ENCODE assay signal across 1 cellular context in the genomic region with DNA sequence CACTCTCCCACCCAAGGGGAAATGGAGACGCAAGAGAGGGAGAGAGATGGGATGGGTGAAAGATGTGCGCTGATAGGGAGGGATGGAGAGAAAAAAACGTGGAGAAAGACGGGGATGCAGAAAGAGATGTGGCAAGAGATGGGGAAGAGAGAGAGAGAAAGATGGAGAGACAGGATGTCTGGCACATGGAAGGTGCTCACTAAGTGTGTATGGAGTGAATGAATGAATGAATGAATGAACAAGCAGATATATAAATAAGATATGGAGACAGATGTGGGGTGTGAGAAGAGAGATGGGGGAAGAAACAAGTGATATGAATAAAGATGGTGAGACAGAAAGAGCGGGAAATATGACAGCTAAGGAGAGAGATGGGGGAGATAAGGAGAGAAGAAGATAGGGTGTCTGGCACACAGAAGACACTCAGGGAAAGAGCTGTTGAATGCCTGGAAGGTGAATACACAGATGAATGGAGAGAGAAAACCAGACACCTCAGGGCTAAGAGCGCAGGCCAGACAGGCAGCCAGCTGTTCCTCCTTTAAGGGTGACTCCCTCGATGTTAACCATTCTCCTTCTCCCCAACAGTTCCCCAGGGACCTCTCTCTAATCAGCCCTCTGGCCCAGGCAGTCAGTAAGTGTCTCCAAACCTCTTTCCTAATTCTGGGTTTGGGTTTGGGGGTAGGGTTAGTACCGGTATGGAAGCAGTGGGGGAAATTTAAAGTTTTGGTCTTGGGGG.
TF ChIP-seq lines count a peak whose summit lies in the region.

No MANE protein-coding gene starts in this region.

TF ChIP-seq in liver, 16 proteins besides CTCF, POLR2A, EP300 and RAD21:
- TF ChIP-seq EGR1 (IDR thresholded peaks at IDR 0.05; ENCODE audit: low read depth in 2 of 2) (no peak), FOXA1 (IDR thresholded peaks at IDR 0.05) (no peak), SP1 (IDR thresholded peaks at IDR 0.05) (no peak), RXRA (IDR thresholded peaks at IDR 0.05) (no peak), GABPA (IDR thresholded peaks at IDR 0.05 in 1 of 2, conservative IDR thresholded peaks at IDR 0.05 in 1 of 2) (no peak), FOXA2 (IDR thresholded peaks at IDR 0.05) (no peak), TAF1 (conservative IDR thresholded peaks at IDR 0.05) (no peak), HNF4G (IDR thresholded peaks at IDR 0.05) (no peak), YY1 (IDR thresholded peaks at IDR 0.05) (no peak), HNF4A (conservative IDR thresholded peaks at IDR 0.05) (no peak), JUND (IDR thresholded peaks at IDR 0.05) (no peak)
- TF ChIP-seq, protein P1, sequence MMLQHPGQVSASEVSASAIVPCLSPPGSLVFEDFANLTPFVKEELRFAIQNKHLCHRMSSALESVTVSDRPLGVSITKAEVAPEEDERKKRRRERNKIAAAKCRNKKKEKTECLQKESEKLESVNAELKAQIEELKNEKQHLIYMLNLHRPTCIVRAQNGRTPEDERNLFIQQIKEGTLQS (IDR thresholded peaks at IDR 0.05), result no peak
- TF ChIP-seq, protein P2, sequence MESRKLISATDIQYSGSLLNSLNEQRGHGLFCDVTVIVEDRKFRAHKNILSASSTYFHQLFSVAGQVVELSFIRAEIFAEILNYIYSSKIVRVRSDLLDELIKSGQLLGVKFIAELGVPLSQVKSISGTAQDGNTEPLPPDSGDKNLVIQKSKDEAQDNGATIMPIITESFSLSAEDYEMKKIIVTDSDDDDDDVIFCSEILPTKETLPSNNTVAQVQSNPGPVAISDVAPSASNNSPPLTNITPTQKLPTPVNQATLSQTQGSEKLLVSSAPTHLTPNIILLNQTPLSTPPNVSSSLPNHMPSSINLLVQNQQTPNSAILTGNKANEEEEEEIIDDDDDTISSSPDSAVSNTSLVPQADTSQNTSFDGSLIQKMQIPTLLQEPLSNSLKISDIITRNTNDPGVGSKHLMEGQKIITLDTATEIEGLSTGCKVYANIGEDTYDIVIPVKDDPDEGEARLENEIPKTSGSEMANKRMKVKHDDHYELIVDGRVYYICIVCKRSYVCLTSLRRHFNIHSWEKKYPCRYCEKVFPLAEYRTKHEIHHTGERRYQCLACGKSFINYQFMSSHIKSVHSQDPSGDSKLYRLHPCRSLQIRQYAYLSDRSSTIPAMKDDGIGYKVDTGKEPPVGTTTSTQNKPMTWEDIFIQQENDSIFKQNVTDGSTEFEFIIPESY (IDR thresholded peaks at IDR 0.05), result no peak
- TF ChIP-seq, protein P3, sequence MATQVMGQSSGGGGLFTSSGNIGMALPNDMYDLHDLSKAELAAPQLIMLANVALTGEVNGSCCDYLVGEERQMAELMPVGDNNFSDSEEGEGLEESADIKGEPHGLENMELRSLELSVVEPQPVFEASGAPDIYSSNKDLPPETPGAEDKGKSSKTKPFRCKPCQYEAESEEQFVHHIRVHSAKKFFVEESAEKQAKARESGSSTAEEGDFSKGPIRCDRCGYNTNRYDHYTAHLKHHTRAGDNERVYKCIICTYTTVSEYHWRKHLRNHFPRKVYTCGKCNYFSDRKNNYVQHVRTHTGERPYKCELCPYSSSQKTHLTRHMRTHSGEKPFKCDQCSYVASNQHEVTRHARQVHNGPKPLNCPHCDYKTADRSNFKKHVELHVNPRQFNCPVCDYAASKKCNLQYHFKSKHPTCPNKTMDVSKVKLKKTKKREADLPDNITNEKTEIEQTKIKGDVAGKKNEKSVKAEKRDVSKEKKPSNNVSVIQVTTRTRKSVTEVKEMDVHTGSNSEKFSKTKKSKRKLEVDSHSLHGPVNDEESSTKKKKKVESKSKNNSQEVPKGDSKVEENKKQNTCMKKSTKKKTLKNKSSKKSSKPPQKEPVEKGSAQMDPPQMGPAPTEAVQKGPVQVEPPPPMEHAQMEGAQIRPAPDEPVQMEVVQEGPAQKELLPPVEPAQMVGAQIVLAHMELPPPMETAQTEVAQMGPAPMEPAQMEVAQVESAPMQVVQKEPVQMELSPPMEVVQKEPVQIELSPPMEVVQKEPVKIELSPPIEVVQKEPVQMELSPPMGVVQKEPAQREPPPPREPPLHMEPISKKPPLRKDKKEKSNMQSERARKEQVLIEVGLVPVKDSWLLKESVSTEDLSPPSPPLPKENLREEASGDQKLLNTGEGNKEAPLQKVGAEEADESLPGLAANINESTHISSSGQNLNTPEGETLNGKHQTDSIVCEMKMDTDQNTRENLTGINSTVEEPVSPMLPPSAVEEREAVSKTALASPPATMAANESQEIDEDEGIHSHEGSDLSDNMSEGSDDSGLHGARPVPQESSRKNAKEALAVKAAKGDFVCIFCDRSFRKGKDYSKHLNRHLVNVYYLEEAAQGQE (IDR thresholded peaks at IDR 0.05), result no peak
